Comparison of ENCODE assay signal across 8 cellular contexts in genomic region chr10:15088428-15089261, GRCh38. TPM values are rescaled to one million over a fixed set of nuclear protein-coding genes. Genes with fewer than 3 reads are reported as not detected.
A peak's percentile ranks its signal among the peaks of the same experiment; 100 is the strongest.
DNase-seq lines count a peak whose midpoint lies in the region; ATAC-seq and TF ChIP-seq lines count a peak whose summit lies in the region.

TSS of gene ACBD7 (minus strand) at chr10:15088776. CDS start at chr10:15088728, 48 bp downstream.

- peaks cover 8% of the 10 kb centered on the region for H3K4me1 Mint-ChIP-seq in T-helper 17 cell

- ATAC-seq in HG02678 (IDR thresholded peaks at IDR 0.05; ENCODE audit: unreplicated experiment) (peak; percentile 100), T-helper 17 cell (peak; percentile 95)

- H3K4me1 ChIP-seq in vagina: peaks cover 18% of the 10 kb centered on the region

- DNase-seq in NCI-H128 (lab: John Stamatoyannopoulos, UW; ENCODE audit: unreplicated experiment): peak; percentile 46
- DNase-seq in T-helper 17 cell: peak; percentile 73 to 76 (median 74)
- DNase-seq in amygdala (lab: John Stamatoyannopoulos, UW): peak in 55 of 56 donors; percentile 9 to 85 (median 52)
- DNase-seq in hepatic stellate cell (ENCODE audit: low spot score): peak; percentile 97
- DNase-seq in retina: peak; percentile 93
- no peak for DNase-seq in vagina (ENCODE audit: extremely low spot score in 2 of 2)

- no peak within 1 kb of the TSS for H3K27ac ChIP-seq in vagina

- H3K4me3 Mint-ChIP-seq in T-helper 17 cell: peak within 1 kb of the TSS; percentile 81

- H3K27ac Mint-ChIP-seq in T-helper 17 cell: no peak within 1 kb of the TSS

- no peaks in the 10 kb centered on the region for H3K27me3 ChIP-seq in vagina

- intact Hi-C loops in vagina (cut with DNase I): no loop called here

- H3K4me3 ChIP-seq in GM12875 (ENCODE audit: low read depth, low read length) (peak within 1 kb of the TSS; percentile 42), vagina (peak within 1 kb of the TSS; percentile 48 to 51)

- TF ChIP-seq CTCF in GM12875 (IDR thresholded peaks at IDR 0.05; ENCODE audit: borderline replicate concordance, insufficient read depth, low read depth, low read length): peak; percentile 38; the same call in 1 of the 2 replicates
- peak in 2 of 3 experiments; percentile 28 to 60 for TF ChIP-seq CTCF in vagina (IDR thresholded peaks at IDR 0.05)

- H3K36me3 Mint-ChIP-seq in T-helper 17 cell (ENCODE audit: low read depth): no peaks in the 10 kb centered on the region

- no peak for TF ChIP-seq POLR2A in vagina (IDR thresholded peaks at IDR 0.05)

- no peaks in the 10 kb centered on the region for H3K36me3 ChIP-seq in vagina

- H3K9me3 ChIP-seq in T-helper 17 cell (ENCODE audit: control insufficient read depth, low read length, poor library complexity, severe bottlenecking): no peaks in the 10 kb centered on the region
- H3K9me3 ChIP-seq in vagina: no peaks in the 10 kb centered on the region

- no peaks in the 10 kb centered on the region for H3K27me3 Mint-ChIP-seq in T-helper 17 cell

RNA-seq across cellular contexts. Expression of gene ACBD7, which starts in this region (rescaled TPM):
- total RNA-seq in T-helper 17 cell (under 1 TPM in 1 of 2 donors, not detected in 1; 0.77 TPM), vagina (not detected)

Comparison
In these comparisons a context has a peak if more than half of its experiments do, and no peak if none do; other contexts are left out.
1. Peak in DNase-seq and ATAC-seq in T-helper 17 cell; RNA of the gene not detected or under 1 TPM.
2. DNase-seq: peak in NCI-H128 (single experiment), amygdala (55 of 56), hepatic stellate cell (single experiment) and retina (single experiment); none in vagina (0 of 2).